ENCODE assay signal across 8 cellular contexts in the genomic region with DNA sequence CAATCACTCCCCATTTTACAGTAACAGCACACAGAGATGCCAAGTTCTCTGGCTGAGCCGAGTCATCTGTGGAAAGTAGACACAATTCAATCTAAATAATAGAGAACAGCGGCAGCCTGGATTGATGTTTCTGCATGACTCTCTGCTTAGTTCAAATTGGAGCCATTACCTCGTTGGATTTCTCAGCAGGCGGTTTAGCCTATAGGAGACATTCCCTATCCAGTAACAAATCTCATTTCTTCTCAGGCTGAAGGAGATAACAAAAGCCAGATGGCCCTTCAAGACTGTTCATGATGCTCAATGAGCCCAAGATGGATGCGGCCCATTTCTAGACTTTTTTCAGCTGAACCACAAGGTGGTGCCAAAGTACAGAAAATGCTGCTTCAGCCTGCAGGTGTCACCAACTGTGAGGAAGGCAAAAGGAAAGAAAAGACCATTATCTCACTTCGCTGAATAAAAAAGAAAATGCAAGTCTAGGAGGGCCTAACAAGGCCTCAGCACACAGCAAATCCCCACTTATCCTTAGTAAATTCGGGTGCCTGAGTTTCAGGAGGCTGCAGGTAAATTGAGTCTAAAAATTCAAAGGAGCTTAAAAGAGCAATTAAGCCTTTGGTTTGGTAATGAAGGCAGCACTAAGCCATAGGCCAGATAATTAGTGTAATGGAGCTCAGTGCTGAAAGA.
DNase-seq lines count a peak whose midpoint lies in the region; ATAC-seq, FAIRE-seq and TF ChIP-seq lines count a peak whose summit lies in the region.

No MANE protein-coding gene starts in this region.

- H4K20me1 ChIP-seq in SU-DHL-6 (ENCODE audit: low read depth, low read length) = no peaks in the 10 kb centered on the region

- ATAC-seq in HG02642 (IDR thresholded peaks at IDR 0.05; ENCODE audit: poor library complexity, unreplicated experiment) = peak; percentile 93

- H3K27ac ChIP-seq in SU-DHL-6 (ENCODE audit: low read depth, low read length) = no peak overlapping the region

- DNase-seq in AG04449 (ENCODE audit: low read depth, low spot score) = peak; percentile 12
- DNase-seq in NB4 (ENCODE audit: low read depth) = peak; percentile 80
- peak; percentile 79 to 84 for DNase-seq in cardiac fibroblast (ENCODE audit: low read depth in 2 of 2)
- peak; percentile 23 for DNase-seq in stimulated activated CD4-positive, alpha-beta T cell treated with anti-CD3 and anti-CD28 coated beads, Interleukin-1b, Interleukin-23, amount 100 ng/mL, for 48 hours

- H3K9ac ChIP-seq in SU-DHL-6 (ENCODE audit: low read length) = no peak overlapping the region

- H3K79me2 ChIP-seq in SU-DHL-6 (ENCODE audit: insufficient read depth, low read length) = no peaks in the 10 kb centered on the region

- TF ChIP-seq POLR2A in NB4 (IDR thresholded peaks at IDR 0.05; ENCODE audit: extremely low read depth, insufficient read length) = no peak

- H3F3A ChIP-seq in SU-DHL-6 (ENCODE audit: insufficient read depth) = no peaks in the 10 kb centered on the region

- H3K4me2 ChIP-seq in SU-DHL-6 (ENCODE audit: low read depth, low read length, poor library complexity, severe bottlenecking) = no peak overlapping the region

- CTCF ChIA-PET in AG04449 (lab: Yijun Ruan, JAX) = interaction anchor here (0.6 to 6.9 kb wide), 37 partner anchors 9 to 815 kb away, joined by 3 to 73 read pairs (median 6); a partner anchor contains a TSS

- FAIRE-seq in islet of Langerhans (lab: Jason Lieb, UNC) = peak; percentile 93

- H3K27me3 ChIP-seq in SU-DHL-6 (ENCODE audit: low read length) = no peaks in the 10 kb centered on the region

- no peak overlapping the region for H3K4me3 ChIP-seq in AG04449 (ENCODE audit: low read depth, low read length)
- H3K4me3 ChIP-seq in GM12875 (ENCODE audit: low read depth, low read length) = no peak overlapping the region
- H3K4me3 ChIP-seq in NB4 (ENCODE audit: low read depth, low read length) = no peak overlapping the region
- no peak overlapping the region for H3K4me3 ChIP-seq in SU-DHL-6 (ENCODE audit: insufficient read depth, low read length, poor library complexity, severe bottlenecking)
- H3K4me3 ChIP-seq in cardiac fibroblast (replicated peaks in 1 of 2; ENCODE audit: low read depth in 2 of 2, low read length in 2 of 2) = no peak overlapping the region

- no peaks in the 10 kb centered on the region for H3K9me2 ChIP-seq in SU-DHL-6 (replicated peaks; ENCODE audit: insufficient read depth, low read length)

- no peaks in the 10 kb centered on the region for H3K9me3 ChIP-seq in SU-DHL-6 (ENCODE audit: insufficient read depth, low read length)

- H2AFZ ChIP-seq in SU-DHL-6 (ENCODE audit: low read depth, low read length, severe bottlenecking) = no peak overlapping the region

- POLR2A ChIA-PET in AG04449 (lab: Yijun Ruan, JAX) = no interaction called here

- no peaks in the 10 kb centered on the region for H3K36me3 ChIP-seq in SU-DHL-6 (ENCODE audit: low read length)

- TF ChIP-seq CTCF in AG04449 (IDR thresholded peaks at IDR 0.05; ENCODE audit: insufficient read depth, low read length, missing control alignments) (peak; percentile 71), GM12875 (IDR thresholded peaks at IDR 0.05; ENCODE audit: borderline replicate concordance, insufficient read depth, low read depth, low read length) (peak; percentile 45; the same call in 1 of the 2 replicates), NB4 (IDR thresholded peaks at IDR 0.05; ENCODE audit: low read depth, low read length) (peak; percentile 57), SU-DHL-6 (IDR thresholded peaks at IDR 0.05; ENCODE audit: insufficient read depth, low read length, poor library complexity, severe bottlenecking) (peak; percentile 81), cardiac fibroblast (IDR thresholded peaks at IDR 0.05; ENCODE audit: low read depth, low read length) (peak; percentile 78)

Comparison
In these comparisons a context has a peak if more than half of its experiments do, and no peak if none do; other contexts are left out.
1. DNase-seq: peak in every context shown above with its lines; median percentile 82 in cardiac fibroblast; 80 in NB4; 23 in stimulated activated CD4-positive, alpha-beta T cell treated with anti-CD3 and anti-CD28 coated beads, Interleukin-1b, Interleukin-23, amount 100 ng/mL, for 48 hours; 12 in AG04449.